8 cellular contexts compared by ENCODE assay signal in the genomic region with DNA sequence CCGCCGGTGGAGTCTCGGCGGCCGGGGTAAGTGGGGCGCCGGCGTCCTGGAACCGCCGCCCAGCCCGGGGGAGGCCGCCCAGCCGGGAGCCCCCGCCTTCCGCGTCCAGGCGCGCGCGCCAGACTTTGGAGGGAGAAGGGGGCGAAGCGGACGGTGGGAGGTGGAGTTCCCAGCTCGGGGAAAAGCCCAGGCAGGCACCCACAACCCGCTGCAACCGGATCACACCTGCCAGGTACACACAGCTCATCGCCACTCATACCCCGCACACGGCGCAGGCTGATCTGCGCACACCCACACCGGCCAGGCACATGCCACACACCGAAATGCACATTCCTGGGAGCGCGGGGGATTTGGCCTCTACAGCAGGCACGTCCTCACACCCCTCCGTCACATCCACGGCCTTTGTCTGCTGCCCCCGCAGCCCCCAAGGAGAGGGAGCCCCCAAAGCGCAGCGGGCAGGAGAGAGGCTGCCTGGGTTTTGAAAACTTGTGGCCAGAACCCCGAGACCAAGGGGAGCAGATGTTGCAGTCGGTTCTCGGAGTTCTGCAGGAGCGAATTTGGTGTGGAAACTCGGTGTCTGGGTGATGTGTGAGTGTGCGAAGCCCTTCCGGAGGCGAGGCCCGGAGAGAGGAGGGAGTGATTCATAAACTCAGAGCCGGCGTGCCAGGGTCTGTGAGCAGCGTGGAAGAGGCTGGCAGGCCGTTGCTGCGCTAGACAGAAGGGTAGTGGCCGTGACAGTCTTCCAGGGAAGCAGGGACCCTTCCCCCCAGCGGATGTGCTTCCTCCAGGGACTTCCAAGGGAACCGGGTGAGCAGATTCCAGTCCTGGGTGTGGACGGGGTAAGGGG. TPM values are rescaled to one million over a fixed set of nuclear protein-coding genes. Genes with fewer than 3 reads are reported as not detected.
DNase-seq lines count a peak whose midpoint lies in the region; ATAC-seq, FAIRE-seq and TF ChIP-seq lines count a peak whose summit lies in the region.

No MANE protein-coding gene starts in this region.

- H2AK5ac ChIP-seq in H1 (ENCODE audit: low read depth, low read length): no peak overlapping the region

- H4K8ac ChIP-seq in H1 (ENCODE audit: extremely low read depth, insufficient read depth, low read length): peak overlapping the region; percentile 94

- no peak for TF ChIP-seq CTCF in H1 (IDR thresholded peaks at IDR 0.05; ENCODE audit: control extremely low read depth in 1 of 3, insufficient read depth in 1 of 3, low read depth in 1 of 3, low read length in 3 of 3)
- no peak for TF ChIP-seq CTCF in stomach (IDR thresholded peaks at IDR 0.05)

- no peaks in the 10 kb centered on the region for H3K79me2 ChIP-seq in H1 (ENCODE audit: control insufficient read depth in 1 of 2, insufficient read depth in 2 of 2, low read length in 2 of 2)

- H2AFZ ChIP-seq in H1 (ENCODE audit: low read length): peak overlapping the region; percentile 28

- TF ChIP-seq EP300 in H1 (IDR thresholded peaks at IDR 0.05; ENCODE audit: borderline replicate concordance in 1 of 2, low read depth in 2 of 2, low read length in 2 of 2) (no peak), stomach (IDR thresholded peaks at IDR 0.05) (no peak)

- H2BK15ac ChIP-seq in H1 (ENCODE audit: low read length): peak overlapping the region; percentile 88; the same call in 1 of the 2 replicates

- no peak; a peak in 1 of 3 replicates for TF ChIP-seq POLR2A in H1 (IDR thresholded peaks at IDR 0.05; ENCODE audit: control extremely low read depth in 1 of 2, low read depth in 2 of 2, low read length in 2 of 2)
- no peak for TF ChIP-seq POLR2A in stomach (IDR thresholded peaks at IDR 0.05)

- CTCF ChIA-PET in H1 (lab: Charles Lee; ENCODE audit: partially characterized antibody): interaction anchor here (1.0 to 4.1 kb wide), 5 partner anchors 9 to 84 kb away, joined by 3 to 26 read pairs (median 5); no protein-coding TSS in a partner anchor

- peak overlapping the region; percentile 97 to 99 for H3K4me2 ChIP-seq in H1 (ENCODE audit: insufficient read depth in 1 of 2, low read depth in 2 of 2, low read length in 2 of 2)

- H3K4me1 ChIP-seq in H1 (replicated peaks in 1 of 4; ENCODE audit: control insufficient read depth in 3 of 4, insufficient read depth in 4 of 4, low read length in 3 of 4): peaks cover 2 to 12% (median 7%) of the 10 kb centered on the region in 4 experiments; a peak in 4 of 7 replicates
- H3K4me1 ChIP-seq in mesodermal cell (ENCODE audit: control insufficient read depth, insufficient read depth, low read length, poor library complexity, severe bottlenecking): peaks cover 41% of the 10 kb centered on the region
- H3K4me1 ChIP-seq in stomach: peaks cover 44 to 74% (median 63%) of the 10 kb centered on the region in 4 donors

- peak overlapping the region; percentile 93 for H3K18ac ChIP-seq in H1 (ENCODE audit: extremely low read depth, low read length)

- peak overlapping the region; percentile 77 for H3K56ac ChIP-seq in H1 (replicated peaks; ENCODE audit: insufficient read length, low read depth, low read length)

- H3K23me2 ChIP-seq in H1 (ENCODE audit: low read depth, low read length): peaks cover 17% of the 10 kb centered on the region

- peak overlapping the region; percentile 99 for H2BK120ac ChIP-seq in H1 (replicated peaks; ENCODE audit: low read depth, low read length)

- no peak overlapping the region for H3K14ac ChIP-seq in H1 (ENCODE audit: insufficient read length)

- H3K9ac ChIP-seq in H1 (replicated peaks in 1 of 4; ENCODE audit: extremely low read depth in 1 of 4, low read depth in 3 of 4, low read length in 3 of 4): peak overlapping the region; percentile 43 to 83 (median 69)

- H3K79me1 ChIP-seq in H1 (ENCODE audit: low read depth, low read length): no peaks in the 10 kb centered on the region; the same call in 1 of the 2 replicates

- WGBS in H1 (ENCODE audit: extremely low coverage in 1 of 2, insufficient coverage in 1 of 2, insufficient read length in 1 of 2, insufficient replicate concordance in 2 of 2, low coverage in 1 of 2, low lambda C conversion rate in 2 of 2, missing lambda C conversion rate in 1 of 2), 2 experiments: 6% methylated on average over 43 of the region's 59 CpGs; no CpG with 5 or more reads in 1 of the 2 experiments
- 4% methylated on average over 46 to 47 of the region's 59 CpGs for WGBS in mesodermal cell (ENCODE audit: insufficient coverage in 2 of 2), 2 experiments
- WGBS in stomach, 5 donors: 0 to 3% (median 2%) methylated on average over 32 to 59 of the region's 59 CpGs

- peak overlapping the region; percentile 78; the same call in 1 of the 2 replicates for H2BK5ac ChIP-seq in H1 (ENCODE audit: low read depth, low read length)

- peak overlapping the region; percentile 96 for H2BK12ac ChIP-seq in H1 (ENCODE audit: low read depth, low read length)

- no peak overlapping the region for H3K23ac ChIP-seq in H1 (ENCODE audit: insufficient read length)

- ATAC-seq in GM18907 (IDR thresholded peaks at IDR 0.05; ENCODE audit: unreplicated experiment): no peak

- peak overlapping the region; percentile 57 for H3K4ac ChIP-seq in H1 (replicated peaks; ENCODE audit: insufficient read length, low read depth, low read length)

- H3K9me3 ChIP-seq in H1 (ENCODE audit: insufficient read depth in 2 of 2, low read depth in 1 of 2, low read length in 1 of 2): no peaks in the 10 kb centered on the region
- H3K9me3 ChIP-seq in mesodermal cell (ENCODE audit: control insufficient read depth, low read length): no peaks in the 10 kb centered on the region
- no peaks in the 10 kb centered on the region for H3K9me3 ChIP-seq in stomach

- no peaks in the 10 kb centered on the region for H3K36me3 Mint-ChIP-seq in activated CD4-positive, alpha-beta T cell treated with anti-CD3 and anti-CD28 coated beads, Interleukin-2, amount 10 ng/mL, durations not matched to agents 24 days and 14 days (ENCODE audit: low read depth)

- peak overlapping the region; percentile 57 for H4K5ac ChIP-seq in H1 (ENCODE audit: insufficient read length, low read depth, low read length)

- H3K36me3 ChIP-seq in H1 (ENCODE audit: control insufficient read depth in 2 of 4, insufficient read depth in 4 of 4, low read length in 3 of 4) (no peaks in the 10 kb centered on the region), mesodermal cell (ENCODE audit: control insufficient read depth, insufficient read depth, low read length) (peaks cover 9% of the 10 kb centered on the region), stomach (no peaks in the 10 kb centered on the region)

- peaks cover 8% of the 10 kb centered on the region for H3K4me1 Mint-ChIP-seq in activated CD4-positive, alpha-beta T cell treated with anti-CD3 and anti-CD28 coated beads, Interleukin-2, amount 10 ng/mL, durations not matched to agents 24 days and 14 days

- no peak for TF ChIP-seq RAD21 in H1 (IDR thresholded peaks at IDR 0.05 in 1 of 2, conservative IDR thresholded peaks at IDR 0.05 in 1 of 2; ENCODE audit: low read depth in 2 of 2, low read length in 2 of 2)

- H2BK20ac ChIP-seq in H1 (ENCODE audit: low read length): peak overlapping the region; percentile 90; the same call in 1 of the 2 replicates

- DNase-seq in HT-29 (ENCODE audit: low spot score): peak; percentile 22
- peak; percentile 61 for DNase-seq in activated CD4-positive, alpha-beta T cell treated with anti-CD3 and anti-CD28 coated beads, Interleukin-2, amount 10 ng/mL, durations not matched to agents 24 days and 14 days
- DNase-seq in H1 (ENCODE audit: low read depth in 1 of 2, low spot score in 2 of 2): peak in 1 of 2 experiments; percentile 67
- DNase-seq in stomach: peak; percentile 63
- DNase-seq in OCI-M1 (lab: John Stamatoyannopoulos, UW): no peak
- no peak for DNase-seq in NAMALWA (ENCODE audit: low spot score)

- no peaks in the 10 kb centered on the region for H3K9me3 Mint-ChIP-seq in activated CD4-positive, alpha-beta T cell treated with anti-CD3 and anti-CD28 coated beads, Interleukin-2, amount 10 ng/mL, durations not matched to agents 24 days and 14 days

- peak overlapping the region; percentile 60 to 97 (median 70) for H3K4me3 ChIP-seq in H1 (ENCODE audit: extremely low read depth in 1 of 4, insufficient read depth in 2 of 4, low read depth in 3 of 4, low read length in 4 of 4)
- H3K4me3 ChIP-seq in mesodermal cell (ENCODE audit: extremely low read depth, insufficient read depth, low read length, poor library complexity, severe bottlenecking): peak overlapping the region; percentile 70
- peak overlapping the region; percentile 64 to 80 (median 72) for H3K4me3 ChIP-seq in stomach

- peak overlapping the region; percentile 91 for H4K91ac ChIP-seq in H1 (replicated peaks; ENCODE audit: insufficient read length, low read length)

- peaks cover 54% of the 10 kb centered on the region for H3K27me3 Mint-ChIP-seq in activated CD4-positive, alpha-beta T cell treated with anti-CD3 and anti-CD28 coated beads, Interleukin-2, amount 10 ng/mL, durations not matched to agents 24 days and 14 days

- no peak for FAIRE-seq in H1 (lab: Jason Lieb, UNC)

- peak overlapping the region; percentile 66 for H3K27ac Mint-ChIP-seq in activated CD4-positive, alpha-beta T cell treated with anti-CD3 and anti-CD28 coated beads, Interleukin-2, amount 10 ng/mL, durations not matched to agents 24 days and 14 days

- H3K27ac ChIP-seq in H1 (ENCODE audit: low read depth, low read length) (no peak overlapping the region), mesodermal cell (ENCODE audit: low read depth, low read length, severe bottlenecking) (peak overlapping the region; percentile 71), stomach (peak overlapping the region; percentile 73 to 97 (median 92))

- intact Hi-C loops in activated CD4-positive, alpha-beta T cell treated with anti-CD3 and anti-CD28 coated beads, Interleukin-2, amount 10 ng/mL, durations not matched to agents 24 days and 14 days (cut with micrococcal nuclease): no loop called here
- intact Hi-C loops in stomach (cut with DNase I; ENCODE audit: low total_unique reads): no loop called here

- H4K20me1 ChIP-seq in H1 (replicated peaks in 1 of 2; ENCODE audit: control insufficient read depth in 1 of 2, insufficient read depth in 2 of 2, low read length in 2 of 2): peaks cover 0 to 3% of the 10 kb centered on the region in 2 experiments

- POLR2A ChIA-PET in H1 (lab: Charles Lee; ENCODE audit: partially characterized antibody): interaction anchor here (0.8 to 2.0 kb wide), 6 partner anchors 9 to 356 kb away, joined by 3 to 8 read pairs (median 4); no protein-coding TSS in a partner anchor

- H3K27me3 ChIP-seq in H1 (replicated peaks in 1 of 4; ENCODE audit: control insufficient read depth in 3 of 4, extremely low read depth in 1 of 4, insufficient read depth in 3 of 4, low read length in 3 of 4) (peaks cover 3 to 50% (median 35%) of the 10 kb centered on the region in 4 experiments), stomach (peaks cover 0 to 34% (median 8%) of the 10 kb centered on the region in 3 donors)

- peak overlapping the region; percentile 77 for H3K4me3 Mint-ChIP-seq in activated CD4-positive, alpha-beta T cell treated with anti-CD3 and anti-CD28 coated beads, Interleukin-2, amount 10 ng/mL, durations not matched to agents 24 days and 14 days

RNA-seq across cellular contexts. Expression of gene CHST3, which starts 0.7 kb away (rescaled TPM):
- total RNA-seq in HT-29 (2014; rRNA removed; shearing (Covaris generic)): 12.3 and 14.1 TPM in 2 replicates
- total RNA-seq in activated CD4-positive, alpha-beta T cell treated with anti-CD3 and anti-CD28 coated beads, Interleukin-2, amount 10 ng/mL, durations not matched to agents 24 days and 14 days: 0.36 and 0.63 TPM in 2 replicates
- 5.7 and 5.8 TPM in 2 replicates for total RNA-seq in H1 (2021; fragmentation: NEBNext Ultra II Directional; extraction: Animal tissue kit (Norgen Biotek cat#: 25700))
- polyA plus RNA-seq in H1 (2011; rRNA removed): 2.0 and 2.4 TPM in 2 replicates
- 2.0 TPM for polyA plus RNA-seq in H1 (2011; cell fraction: cytosol; rRNA removed)
- polyA plus RNA-seq in H1 (2011; cell fraction: nucleus; rRNA removed): 2.8 TPM
- 2.5 to 3.3 TPM (median 2.9 TPM) in 4 replicates for polyA plus RNA-seq in H1 (2012, experiment 1 of 2)
- polyA plus RNA-seq in H1 (2012, experiment 2 of 2): 2.1 TPM
- polyA plus RNA-seq in H1 (2013, experiment 1 of 2): 3.7 TPM
- 4.5 TPM for polyA plus RNA-seq in H1 (2013, experiment 2 of 2)
- 3.9 and 5.0 TPM in 2 replicates for polyA minus RNA-seq in H1 (2011; rRNA and poly(A)+ RNA removed)
- polyA minus RNA-seq in H1 (2011; cell fraction: cytosol; rRNA and poly(A)+ RNA removed): 3.6 TPM
- polyA minus RNA-seq in H1 (2011; cell fraction: nucleus; rRNA and poly(A)+ RNA removed): 4.4 TPM
- polyA plus RNA-seq in mesodermal cell (2013, experiment 1 of 2): 13.5 TPM
- 11.0 TPM for polyA plus RNA-seq in mesodermal cell (2013, experiment 2 of 2)
- 10 to 100 TPM in 4 of 5 donors, 1 to 10 TPM in 1; 4.9 to 26.8 (median 17.0) TPM for total RNA-seq in stomach
- 1 to 10 TPM; 1.5 to 4.7 (median 3.3) TPM for polyA plus RNA-seq in stomach

Comparison
In these comparisons a context has a peak if more than half of its experiments do, and no peak if none do; other contexts are left out.
1. DNase-seq: peak in HT-29 (single experiment), activated CD4-positive, alpha-beta T cell treated with anti-CD3 and anti-CD28 coated beads, Interleukin-2, amount 10 ng/mL, durations not matched to agents 24 days and 14 days (single experiment) and stomach (single experiment); none in OCI-M1 (single experiment) and NAMALWA (single experiment).
2. Peak in every context shown above with its lines, with median percentiles within 50 percentile points of each other: H3K4me3 ChIP-seq.